In the genomic region with DNA sequence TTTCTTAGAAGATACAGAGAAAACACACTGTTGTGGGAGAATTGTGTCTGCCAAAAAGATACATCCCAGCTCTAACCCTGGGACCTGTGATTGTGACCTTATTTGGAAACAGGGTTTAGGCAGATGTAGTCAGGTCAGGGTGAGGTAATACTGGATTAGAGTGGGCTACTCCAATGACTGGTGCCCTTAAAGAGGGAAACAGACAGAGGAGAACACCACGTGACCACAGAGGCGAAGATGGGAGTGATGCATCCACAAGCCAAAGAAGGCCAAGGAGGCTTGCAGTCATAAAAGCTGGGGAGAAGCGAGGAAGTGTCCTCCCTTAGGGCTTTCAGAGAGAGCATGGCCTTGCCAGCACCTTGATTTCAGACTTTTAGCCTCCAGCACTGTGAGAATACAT, we compare ENCODE assay signal across 3 cellular contexts.
TF ChIP-seq lines count a peak whose summit lies in the region.

No MANE protein-coding gene starts in this region.

TF ChIP-seq in GM23338, 12 proteins besides CTCF, POLR2A, EP300 and RAD21:
- TF ChIP-seq JUNB (IDR thresholded peaks at IDR 0.05; ENCODE audit: unreplicated experiment) (no peak), EZH2 (IDR thresholded peaks at IDR 0.05; ENCODE audit: low read depth, unreplicated experiment) (no peak), NANOG (IDR thresholded peaks at IDR 0.05; ENCODE audit: borderline replicate concordance) (no peak), POLR2AphosphoS5 (IDR thresholded peaks at IDR 0.05; ENCODE audit: low read depth) (no peak), STAT1 (IDR thresholded peaks at IDR 0.05; ENCODE audit: unreplicated experiment) (no peak), EZH2phosphoT487 (IDR thresholded peaks at IDR 0.05; ENCODE audit: unreplicated experiment) (no peak), CREB1 (CRISPR knock-in tag; IDR thresholded peaks at IDR 0.05; ENCODE audit: low read depth) (no peak)
- TF ChIP-seq, protein P1, sequence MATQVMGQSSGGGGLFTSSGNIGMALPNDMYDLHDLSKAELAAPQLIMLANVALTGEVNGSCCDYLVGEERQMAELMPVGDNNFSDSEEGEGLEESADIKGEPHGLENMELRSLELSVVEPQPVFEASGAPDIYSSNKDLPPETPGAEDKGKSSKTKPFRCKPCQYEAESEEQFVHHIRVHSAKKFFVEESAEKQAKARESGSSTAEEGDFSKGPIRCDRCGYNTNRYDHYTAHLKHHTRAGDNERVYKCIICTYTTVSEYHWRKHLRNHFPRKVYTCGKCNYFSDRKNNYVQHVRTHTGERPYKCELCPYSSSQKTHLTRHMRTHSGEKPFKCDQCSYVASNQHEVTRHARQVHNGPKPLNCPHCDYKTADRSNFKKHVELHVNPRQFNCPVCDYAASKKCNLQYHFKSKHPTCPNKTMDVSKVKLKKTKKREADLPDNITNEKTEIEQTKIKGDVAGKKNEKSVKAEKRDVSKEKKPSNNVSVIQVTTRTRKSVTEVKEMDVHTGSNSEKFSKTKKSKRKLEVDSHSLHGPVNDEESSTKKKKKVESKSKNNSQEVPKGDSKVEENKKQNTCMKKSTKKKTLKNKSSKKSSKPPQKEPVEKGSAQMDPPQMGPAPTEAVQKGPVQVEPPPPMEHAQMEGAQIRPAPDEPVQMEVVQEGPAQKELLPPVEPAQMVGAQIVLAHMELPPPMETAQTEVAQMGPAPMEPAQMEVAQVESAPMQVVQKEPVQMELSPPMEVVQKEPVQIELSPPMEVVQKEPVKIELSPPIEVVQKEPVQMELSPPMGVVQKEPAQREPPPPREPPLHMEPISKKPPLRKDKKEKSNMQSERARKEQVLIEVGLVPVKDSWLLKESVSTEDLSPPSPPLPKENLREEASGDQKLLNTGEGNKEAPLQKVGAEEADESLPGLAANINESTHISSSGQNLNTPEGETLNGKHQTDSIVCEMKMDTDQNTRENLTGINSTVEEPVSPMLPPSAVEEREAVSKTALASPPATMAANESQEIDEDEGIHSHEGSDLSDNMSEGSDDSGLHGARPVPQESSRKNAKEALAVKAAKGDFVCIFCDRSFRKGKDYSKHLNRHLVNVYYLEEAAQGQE (IDR thresholded peaks at IDR 0.05; ENCODE audit: unreplicated experiment): no peak
- TF ChIP-seq, protein P2, sequence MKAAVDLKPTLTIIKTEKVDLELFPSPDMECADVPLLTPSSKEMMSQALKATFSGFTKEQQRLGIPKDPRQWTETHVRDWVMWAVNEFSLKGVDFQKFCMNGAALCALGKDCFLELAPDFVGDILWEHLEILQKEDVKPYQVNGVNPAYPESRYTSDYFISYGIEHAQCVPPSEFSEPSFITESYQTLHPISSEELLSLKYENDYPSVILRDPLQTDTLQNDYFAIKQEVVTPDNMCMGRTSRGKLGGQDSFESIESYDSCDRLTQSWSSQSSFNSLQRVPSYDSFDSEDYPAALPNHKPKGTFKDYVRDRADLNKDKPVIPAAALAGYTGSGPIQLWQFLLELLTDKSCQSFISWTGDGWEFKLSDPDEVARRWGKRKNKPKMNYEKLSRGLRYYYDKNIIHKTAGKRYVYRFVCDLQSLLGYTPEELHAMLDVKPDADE (IDR thresholded peaks at IDR 0.05): no peak

TF ChIP-seq in IMR-90, 13 proteins besides CTCF, POLR2A, EP300 and RAD21:
- TF ChIP-seq SMC3 (IDR thresholded peaks at IDR 0.05; ENCODE audit: low read depth, low read length) (no peak), USF2 (IDR thresholded peaks at IDR 0.05; ENCODE audit: low read depth, low read length) (peak; percentile 37; the same call in 1 of the 2 replicates), CEBPB (IDR thresholded peaks at IDR 0.05; ENCODE audit: low read depth, low read length) (no peak), BHLHE40 (IDR thresholded peaks at IDR 0.05; ENCODE audit: low read depth, low read length) (no peak)

TF ChIP-seq in WTC11, 78 proteins besides CTCF, POLR2A, EP300 and RAD21:
- TF ChIP-seq ZNF671 (CRISPR knock-in tag; IDR thresholded peaks at IDR 0.05) (no peak), ZNF512 (CRISPR knock-in tag; IDR thresholded peaks at IDR 0.05; ENCODE audit: borderline replicate concordance) (no peak), ZBTB21 (CRISPR knock-in tag; IDR thresholded peaks at IDR 0.05; ENCODE audit: borderline replicate concordance) (no peak), PRDM15 (CRISPR knock-in tag; IDR thresholded peaks at IDR 0.05) (no peak), ETV6 (CRISPR knock-in tag; IDR thresholded peaks at IDR 0.05) (no peak), SOX15 (CRISPR knock-in tag; IDR thresholded peaks at IDR 0.05) (no peak), NR2C2 (CRISPR knock-in tag; IDR thresholded peaks at IDR 0.05) (no peak), IRF2 (CRISPR knock-in tag; IDR thresholded peaks at IDR 0.05; ENCODE audit: borderline replicate concordance, low read depth) (no peak), ZSCAN18 (CRISPR knock-in tag; IDR thresholded peaks at IDR 0.05) (no peak), PRRX2 (CRISPR knock-in tag; IDR thresholded peaks at IDR 0.05) (no peak), RELA (CRISPR knock-in tag; IDR thresholded peaks at IDR 0.05; ENCODE audit: borderline replicate concordance) (no peak), EMX1 (CRISPR knock-in tag; IDR thresholded peaks at IDR 0.05) (no peak)
- TF ChIP-seq, protein P3, sequence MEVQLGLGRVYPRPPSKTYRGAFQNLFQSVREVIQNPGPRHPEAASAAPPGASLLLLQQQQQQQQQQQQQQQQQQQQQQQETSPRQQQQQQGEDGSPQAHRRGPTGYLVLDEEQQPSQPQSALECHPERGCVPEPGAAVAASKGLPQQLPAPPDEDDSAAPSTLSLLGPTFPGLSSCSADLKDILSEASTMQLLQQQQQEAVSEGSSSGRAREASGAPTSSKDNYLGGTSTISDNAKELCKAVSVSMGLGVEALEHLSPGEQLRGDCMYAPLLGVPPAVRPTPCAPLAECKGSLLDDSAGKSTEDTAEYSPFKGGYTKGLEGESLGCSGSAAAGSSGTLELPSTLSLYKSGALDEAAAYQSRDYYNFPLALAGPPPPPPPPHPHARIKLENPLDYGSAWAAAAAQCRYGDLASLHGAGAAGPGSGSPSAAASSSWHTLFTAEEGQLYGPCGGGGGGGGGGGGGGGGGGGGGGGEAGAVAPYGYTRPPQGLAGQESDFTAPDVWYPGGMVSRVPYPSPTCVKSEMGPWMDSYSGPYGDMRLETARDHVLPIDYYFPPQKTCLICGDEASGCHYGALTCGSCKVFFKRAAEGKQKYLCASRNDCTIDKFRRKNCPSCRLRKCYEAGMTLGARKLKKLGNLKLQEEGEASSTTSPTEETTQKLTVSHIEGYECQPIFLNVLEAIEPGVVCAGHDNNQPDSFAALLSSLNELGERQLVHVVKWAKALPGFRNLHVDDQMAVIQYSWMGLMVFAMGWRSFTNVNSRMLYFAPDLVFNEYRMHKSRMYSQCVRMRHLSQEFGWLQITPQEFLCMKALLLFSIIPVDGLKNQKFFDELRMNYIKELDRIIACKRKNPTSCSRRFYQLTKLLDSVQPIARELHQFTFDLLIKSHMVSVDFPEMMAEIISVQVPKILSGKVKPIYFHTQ (CRISPR knock-in tag; IDR thresholded peaks at IDR 0.05): no peak
- TF ChIP-seq, protein P4, sequence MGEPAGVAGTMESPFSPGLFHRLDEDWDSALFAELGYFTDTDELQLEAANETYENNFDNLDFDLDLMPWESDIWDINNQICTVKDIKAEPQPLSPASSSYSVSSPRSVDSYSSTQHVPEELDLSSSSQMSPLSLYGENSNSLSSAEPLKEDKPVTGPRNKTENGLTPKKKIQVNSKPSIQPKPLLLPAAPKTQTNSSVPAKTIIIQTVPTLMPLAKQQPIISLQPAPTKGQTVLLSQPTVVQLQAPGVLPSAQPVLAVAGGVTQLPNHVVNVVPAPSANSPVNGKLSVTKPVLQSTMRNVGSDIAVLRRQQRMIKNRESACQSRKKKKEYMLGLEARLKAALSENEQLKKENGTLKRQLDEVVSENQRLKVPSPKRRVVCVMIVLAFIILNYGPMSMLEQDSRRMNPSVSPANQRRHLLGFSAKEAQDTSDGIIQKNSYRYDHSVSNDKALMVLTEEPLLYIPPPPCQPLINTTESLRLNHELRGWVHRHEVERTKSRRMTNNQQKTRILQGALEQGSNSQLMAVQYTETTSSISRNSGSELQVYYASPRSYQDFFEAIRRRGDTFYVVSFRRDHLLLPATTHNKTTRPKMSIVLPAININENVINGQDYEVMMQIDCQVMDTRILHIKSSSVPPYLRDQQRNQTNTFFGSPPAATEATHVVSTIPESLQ (CRISPR knock-in tag; IDR thresholded peaks at IDR 0.05): no peak
- TF ChIP-seq, protein P5, sequence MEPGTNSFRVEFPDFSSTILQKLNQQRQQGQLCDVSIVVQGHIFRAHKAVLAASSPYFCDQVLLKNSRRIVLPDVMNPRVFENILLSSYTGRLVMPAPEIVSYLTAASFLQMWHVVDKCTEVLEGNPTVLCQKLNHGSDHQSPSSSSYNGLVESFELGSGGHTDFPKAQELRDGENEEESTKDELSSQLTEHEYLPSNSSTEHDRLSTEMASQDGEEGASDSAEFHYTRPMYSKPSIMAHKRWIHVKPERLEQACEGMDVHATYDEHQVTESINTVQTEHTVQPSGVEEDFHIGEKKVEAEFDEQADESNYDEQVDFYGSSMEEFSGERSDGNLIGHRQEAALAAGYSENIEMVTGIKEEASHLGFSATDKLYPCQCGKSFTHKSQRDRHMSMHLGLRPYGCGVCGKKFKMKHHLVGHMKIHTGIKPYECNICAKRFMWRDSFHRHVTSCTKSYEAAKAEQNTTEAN (CRISPR knock-in tag; IDR thresholded peaks at IDR 0.05): no peak
